Comparison of ENCODE assay signal across 8 cellular contexts in genomic region chr18:21110667-21111350, GRCh38. TPM values are rescaled to one million over a fixed set of nuclear protein-coding genes. Genes with fewer than 3 reads are reported as not detected.
A peak's percentile ranks its signal among the peaks of the same experiment; 100 is the strongest.
DNase-seq lines count a peak whose midpoint lies in the region; ATAC-seq, FAIRE-seq and TF ChIP-seq lines count a peak whose summit lies in the region.

No MANE protein-coding gene starts in this region.

- FAIRE-seq in GM12892 (lab: Jason Lieb, UNC) (peak; percentile 86), H54 (lab: Jason Lieb, UNC) (no peak)

- H3K4me1 ChIP-seq in HCT116 (ENCODE audit: control insufficient read depth in 1 of 2, insufficient read depth in 2 of 2, low read length in 2 of 2) (peaks cover 15 to 17% of the 10 kb centered on the region in 2 experiments; a peak in 3 of 4 replicates), colonic mucosa (no peaks in the 10 kb centered on the region), liver (ENCODE audit: control insufficient read depth in 4 of 4, insufficient read depth in 4 of 4, low read length in 3 of 4) (peaks cover 1 to 53% (median 19%) of the 10 kb centered on the region in 4 donors)

- intact Hi-C loops in HCT116 (cut with micrococcal nuclease), result loop anchor here (5.0 to 10.0 kb wide), 2 partner anchors 54 to 134 kb away; no protein-coding TSS in a partner anchor
- intact Hi-C loops in colonic mucosa (cut with DNase I), result loop anchor here (10.0 kb wide), 2 partner anchors 64 to 126 kb away; no protein-coding TSS in a partner anchor

- ATAC-seq in HCT116, result peak; percentile 3; the same call in 1 of the 2 replicates

- DNase-seq in GM12892 (ENCODE audit: insufficient read length) (peak; percentile 19), HCT116 (ENCODE audit: low read depth, low spot score) (no peak), MV-4-11 (lab: John Stamatoyannopoulos, UW) (peak; percentile 51), colonic mucosa (peak; percentile 70), H54 (ENCODE audit: insufficient read length, low spot score) (no peak)
- DNase-seq in activated CD4-positive, alpha-beta T cell treated with anti-CD3 and anti-CD28 coated beads for 48 hours, result peak; percentile 68
- DNase-seq in stimulated activated CD4-positive, alpha-beta T cell treated with anti-CD3 and anti-CD28 coated beads, TNF-alpha, amount 100 ng/mL, for 1 hour (ENCODE audit: low read depth in 3 of 3, low spot score in 1 of 3), result peak in 2 of 3 donors; percentile 29 to 31

- H3K27ac ChIP-seq in HCT116 (ENCODE audit: low read depth, low read length), result peak overlapping the region; percentile 86
- peak overlapping the region; percentile 97 for H3K27ac ChIP-seq in colonic mucosa
- peak overlapping the region; percentile 98 to 99 for H3K27ac ChIP-seq in liver (ENCODE audit: low read depth in 1 of 2, low read length in 2 of 2)

- RAD21 ChIA-PET in HCT116 (lab: Charles Lee; ENCODE audit: low non-redundant PET in 1 of 2, low total read pairs in 2 of 2, uncharacterized antibody in 2 of 2, unreplicated experiment in 2 of 2), result no interaction called here

- TF ChIP-seq CTCF in HCT116 (IDR thresholded peaks at IDR 0.05 in 2 of 3, conservative IDR thresholded peaks at IDR 0.05 in 1 of 3; ENCODE audit: borderline replicate concordance in 1 of 3, insufficient read depth in 1 of 3, low read depth in 2 of 3, low read length in 2 of 3), result no peak
- TF ChIP-seq CTCF in colonic mucosa (IDR thresholded peaks at IDR 0.05), result no peak
- no peak for TF ChIP-seq CTCF in liver (IDR thresholded peaks at IDR 0.05; ENCODE audit: low read depth, low read length, missing input control)

- H3K4me2 ChIP-seq in HCT116 (ENCODE audit: low read length), result peak overlapping the region; percentile 84

- H3K9ac ChIP-seq in HCT116 (ENCODE audit: low read length) (peak overlapping the region; percentile 86), colonic mucosa (ENCODE audit: low read depth in 2 of 2, low read length in 2 of 2) (peak overlapping the region; percentile 94 to 97), liver (ENCODE audit: low read depth in 1 of 2, low read length in 2 of 2) (peak overlapping the region; percentile 82 to 91)

- no TSS peak for BruUV-seq in HCT116 (replicated peaks; lab: Mats Ljungman, UMichigan)

- TF ChIP-seq POLR2A in GM12892 (IDR thresholded peaks at IDR 0.05; ENCODE audit: low read depth, low read length) (no peak), HCT116 (IDR thresholded peaks at IDR 0.05; ENCODE audit: borderline replicate concordance, extremely low read depth, insufficient read depth, insufficient read length) (no peak), H54 (IDR thresholded peaks at IDR 0.05; ENCODE audit: low read depth, low read length) (no peak)

- TF ChIP-seq RAD21 in HCT116 (IDR thresholded peaks at IDR 0.05; ENCODE audit: low read depth) (no peak), liver (IDR thresholded peaks at IDR 0.05) (no peak)

- no peaks in the 10 kb centered on the region for H3K9me2 ChIP-seq in HCT116 (ENCODE audit: insufficient read depth)

- H3K27me3 ChIP-seq in HCT116 (ENCODE audit: insufficient read depth, low read length) (no peaks in the 10 kb centered on the region), colonic mucosa (no peaks in the 10 kb centered on the region), liver (ENCODE audit: control insufficient read depth in 4 of 4, insufficient read depth in 4 of 4, low read length in 3 of 4) (no peaks in the 10 kb centered on the region)

- no peak overlapping the region for H2AFZ ChIP-seq in HCT116 (ENCODE audit: low read depth, low read length, poor library complexity, severe bottlenecking)

- H3K36me3 ChIP-seq in HCT116 (ENCODE audit: control insufficient read depth in 1 of 2, insufficient read depth in 2 of 2, low read length in 2 of 2) (no peaks in the 10 kb centered on the region), colonic mucosa (no peaks in the 10 kb centered on the region), liver (ENCODE audit: control insufficient read depth in 4 of 4, insufficient read depth in 3 of 4, low read depth in 1 of 4, low read length in 3 of 4) (no peaks in the 10 kb centered on the region)

- CTCF ChIA-PET in HCT116 (lab: Charles Lee), result no interaction called here

- H4K20me1 ChIP-seq in HCT116 (ENCODE audit: insufficient read depth), result peaks cover 10% of the 10 kb centered on the region; the same call in 1 of the 2 replicates

- H3K79me2 ChIP-seq in HCT116 (ENCODE audit: insufficient read depth, low read length), result peaks cover 56% of the 10 kb centered on the region

- WGBS in liver, result under 1% methylated on average over 47 of the region's 47 CpGs

- POLR2A ChIA-PET in HCT116 (lab: Charles Lee), result interaction anchor here (1.3 kb wide), 1 partner anchor 10 kb away, joined by 6 read pairs; no protein-coding TSS in a partner anchor

- H3K9me3 ChIP-seq in HCT116 (ENCODE audit: control insufficient read depth in 1 of 2, insufficient read depth in 1 of 2, low read depth in 1 of 2, low read length in 2 of 2), result no peaks in the 10 kb centered on the region
- H3K9me3 ChIP-seq in colonic mucosa, result no peaks in the 10 kb centered on the region
- no peaks in the 10 kb centered on the region for H3K9me3 ChIP-seq in liver (ENCODE audit: control insufficient read depth in 4 of 4, low read length in 3 of 4)

- H3K4me3 ChIP-seq in HCT116 (replicated peaks in 1 of 2; ENCODE audit: low read depth in 1 of 2, low read length in 2 of 2), result peak overlapping the region; percentile 89 to 92
- H3K4me3 ChIP-seq in colonic mucosa, result peak overlapping the region; percentile 94
- H3K4me3 ChIP-seq in liver (ENCODE audit: low read depth in 1 of 3, low read length in 3 of 3), result peak overlapping the region; percentile 93 to 97 (median 96)

TF ChIP-seq in HCT116, 20 proteins besides CTCF, POLR2A, EP300 and RAD21 (continues in another document):
- TF ChIP-seq POLR2AphosphoS5 (IDR thresholded peaks at IDR 0.05; ENCODE audit: low read depth, low read length) (no peak), FOSL1 (IDR thresholded peaks at IDR 0.05; ENCODE audit: low read depth) (no peak), EZH2phosphoT487 (IDR thresholded peaks at IDR 0.05; ENCODE audit: borderline replicate concordance) (no peak), ATF3 (IDR thresholded peaks at IDR 0.05) (no peak), JUND (IDR thresholded peaks at IDR 0.05) (no peak), CBX3 (IDR thresholded peaks at IDR 0.05; ENCODE audit: low read depth) (no peak), SRF (IDR thresholded peaks at IDR 0.05; ENCODE audit: low read depth) (no peak)

TF ChIP-seq in liver, 16 proteins besides CTCF, POLR2A, EP300 and RAD21:
- TF ChIP-seq HNF4G (IDR thresholded peaks at IDR 0.05) (no peak), GABPA (IDR thresholded peaks at IDR 0.05 in 1 of 2, conservative IDR thresholded peaks at IDR 0.05 in 1 of 2) (no peak), FOXA2 (IDR thresholded peaks at IDR 0.05) (no peak), REST (IDR thresholded peaks at IDR 0.05) (peak; percentile 97)

RNA-seq across cellular contexts. Expression of gene ROCK1, which starts 0.8 kb away (rescaled TPM):
- 35.4 TPM for polyA plus RNA-seq in GM12892 (2012; ENCODE audit: missing spikeins)
- 38.1 TPM for total RNA-seq in HCT116 (2021; ENCODE audit: unreplicated experiment)
- polyA plus RNA-seq in HCT116 (2012), result 7.5 and 11.3 TPM in 2 replicates
- total RNA-seq in colonic mucosa, result 10 to 100 TPM; 28.9 to 39.5 TPM
- total RNA-seq in liver, result 10 to 100 TPM; 25.0 to 28.7 TPM
- polyA plus RNA-seq in liver, result 10 to 100 TPM in 1 of 2 donors, 1 to 10 TPM in 1; 7.4 to 12.4 TPM

Comparison
In these comparisons a context has a peak if more than half of its experiments do, and no peak if none do; other contexts are left out.
1. DNase-seq: peak in GM12892 (single experiment), MV-4-11 (single experiment), activated CD4-positive, alpha-beta T cell treated with anti-CD3 and anti-CD28 coated beads for 48 hours (single experiment), colonic mucosa (single experiment) and stimulated activated CD4-positive, alpha-beta T cell treated with anti-CD3 and anti-CD28 coated beads, TNF-alpha, amount 100 ng/mL, for 1 hour (2 of 3); none in HCT116 (single experiment) and H54 (single experiment).
2. Peak in every context shown above with its lines, with median percentiles within 50 percentile points of each other: H3K27ac ChIP-seq, H3K4me3 ChIP-seq and H3K9ac ChIP-seq.